In genomic region chr13:30121666-30122065, GRCh38 we compare ENCODE assay signal across 1 cellular context.
TF ChIP-seq lines count a peak whose summit lies in the region.

No MANE protein-coding gene starts in this region.

TF ChIP-seq in GM12878, 131 proteins besides CTCF, POLR2A, EP300 and RAD21:
- TF ChIP-seq IRF5 (IDR thresholded peaks at IDR 0.05; ENCODE audit: borderline replicate concordance) (no peak), CREM (IDR thresholded peaks at IDR 0.05; ENCODE audit: low read depth) (no peak), USF2 (IDR thresholded peaks at IDR 0.05; ENCODE audit: borderline replicate concordance, low read depth, low read length) (no peak), TARDBP (IDR thresholded peaks at IDR 0.05; ENCODE audit: borderline replicate concordance) (no peak), MEF2B (IDR thresholded peaks at IDR 0.05; ENCODE audit: partially characterized antibody, poor library complexity, severe bottlenecking) (no peak), TBL1XR1 (IDR thresholded peaks at IDR 0.05; ENCODE audit: low read depth, low read length) (no peak), SRF (IDR thresholded peaks at IDR 0.05; ENCODE audit: low read depth in 2 of 2, low read length in 2 of 2) (no peak), RUNX3 (IDR thresholded peaks at IDR 0.05; ENCODE audit: low read length) (peak; percentile 37; the same call in 1 of the 2 replicates), PAX5 (IDR thresholded peaks at IDR 0.05; ENCODE audit: borderline replicate concordance, low read depth, low read length) (no peak)
